Comparison of ENCODE assay signal across 14 cellular contexts in genomic region chr2:239578381-239578780, GRCh38.
DNase-seq lines count a peak whose midpoint lies in the region; ATAC-seq and TF ChIP-seq lines count a peak whose summit lies in the region.
"Had no signal": no experiment of that assay in that cellular context is flagged by ENCODE, and none has a peak within 500 bp of the region (broad histone marks: within the 10 kb centered on the region; RNA-seq: fewer than 3 reads in every experiment).

No MANE protein-coding gene starts in this region.

- H3K36me3 ChIP-seq in neuronal stem cell (replicated peaks in 1 of 2; ENCODE audit: control insufficient read depth in 2 of 2, insufficient read depth in 2 of 2, low read length in 2 of 2) (no peaks in the 10 kb centered on the region), aorta (ENCODE audit: control insufficient read depth in 1 of 2, insufficient read depth in 2 of 2, low read length in 1 of 2) (no peaks in the 10 kb centered on the region)
- H3K36me3 ChIP-seq: BLaER1 treated with 17β-estradiol and CSF1 and Interleukin-3, amounts not matched to agents 10 nM and 100 nM; HAP-1 had no signal

- H3K4me3 ChIP-seq in neuronal stem cell (ENCODE audit: low read length in 2 of 2) = no peak overlapping the region
- H3K4me3 ChIP-seq in aorta (ENCODE audit: low read length in 2 of 2) = no peak overlapping the region
- H3K4me3 ChIP-seq: BLaER1 treated with 17β-estradiol and CSF1 and Interleukin-3, amounts not matched to agents 10 nM and 100 nM; HAP-1 had no signal

- H3K27ac Mint-ChIP-seq in glutamatergic neuron (ENCODE audit: unreplicated experiment) (no peak overlapping the region), Calu3 (ENCODE audit: unreplicated experiment) (no peak overlapping the region)
- H3K27ac Mint-ChIP-seq: CD4-positive, alpha-beta T cell had no signal

- H2AFZ ChIP-seq in neuronal stem cell (ENCODE audit: low read length) = no peak overlapping the region

- peaks cover 0 to 9% (median 0%) of the 10 kb centered on the region in 3 experiments for H3K27me3 ChIP-seq in neuronal stem cell (ENCODE audit: control insufficient read depth in 3 of 3, insufficient read depth in 3 of 3, low read depth in 1 of 3, low read length in 3 of 3)
- no peaks in the 10 kb centered on the region for H3K27me3 ChIP-seq in aorta (ENCODE audit: control insufficient read depth in 1 of 2, insufficient read depth in 2 of 2, low read length in 1 of 2)
- H3K27me3 ChIP-seq: BLaER1 treated with 17β-estradiol and CSF1 and Interleukin-3, amounts not matched to agents 10 nM and 100 nM had no signal

- no peak overlapping the region for H3K9ac ChIP-seq in neuronal stem cell (ENCODE audit: low read depth, low read length, poor library complexity)
- H3K9ac ChIP-seq: BLaER1 treated with 17β-estradiol and CSF1 and Interleukin-3, amounts not matched to agents 10 nM and 100 nM had no signal

- peaks cover 2% of the 10 kb centered on the region in 2 donors for H3K4me1 ChIP-seq in neuronal stem cell (ENCODE audit: control insufficient read depth in 2 of 2, insufficient read depth in 1 of 2, low read depth in 1 of 2, low read length in 2 of 2)
- H3K4me1 ChIP-seq in aorta (ENCODE audit: control insufficient read depth in 1 of 2, insufficient read depth in 2 of 2, low read length in 2 of 2) = no peaks in the 10 kb centered on the region
- H3K4me1 ChIP-seq: HAP-1 had no signal

- H3K23ac ChIP-seq in neuronal stem cell (ENCODE audit: low read depth, low read length, poor library complexity) = no peak overlapping the region

- H3K18ac ChIP-seq in neuronal stem cell (ENCODE audit: low read length) = peak overlapping the region; percentile 20

- peaks cover 2% of the 10 kb centered on the region for H3K27me3 Mint-ChIP-seq in glutamatergic neuron (ENCODE audit: unreplicated experiment)
- H3K27me3 Mint-ChIP-seq in Calu3 (ENCODE audit: unreplicated experiment) = peaks cover 63% of the 10 kb centered on the region
- H3K27me3 Mint-ChIP-seq: CD4-positive, alpha-beta T cell had no signal

- H3K9me3 ChIP-seq in neuronal stem cell (replicated peaks in 1 of 2; ENCODE audit: control insufficient read depth in 2 of 2, insufficient read depth in 1 of 2, low read depth in 1 of 2, low read length in 2 of 2) (no peaks in the 10 kb centered on the region), aorta (ENCODE audit: control insufficient read depth, low read length) (peaks cover 4% of the 10 kb centered on the region)
- H3K9me3 ChIP-seq: BLaER1 treated with 17β-estradiol and CSF1 and Interleukin-3, amounts not matched to agents 10 nM and 100 nM; HAP-1 had no signal

- no peak overlapping the region for H4K8ac ChIP-seq in neuronal stem cell (ENCODE audit: low read depth, low read length)

- H2AK5ac ChIP-seq in neuronal stem cell (ENCODE audit: low read depth, low read length) = no peak overlapping the region

- H2BK120ac ChIP-seq in neuronal stem cell (ENCODE audit: low read depth, low read length) = no peak overlapping the region

- H3K9me3 Mint-ChIP-seq in glutamatergic neuron (ENCODE audit: unreplicated experiment) = peaks cover 6% of the 10 kb centered on the region
- no peaks in the 10 kb centered on the region for H3K9me3 Mint-ChIP-seq in Calu3 (ENCODE audit: low read depth, unreplicated experiment)
- H3K9me3 Mint-ChIP-seq: CD4-positive, alpha-beta T cell had no signal

- H3K79me1 ChIP-seq in neuronal stem cell (ENCODE audit: low read depth, low read length) = no peaks in the 10 kb centered on the region

- TF ChIP-seq CTCF in glutamatergic neuron (IDR thresholded peaks at IDR 0.05; ENCODE audit: partially characterized antibody, unreplicated experiment) (no peak), Calu3 (IDR thresholded peaks at IDR 0.05; ENCODE audit: unreplicated experiment) (no peak)

- H2BK15ac ChIP-seq in neuronal stem cell (ENCODE audit: low read length) = no peak overlapping the region

- no peak overlapping the region for H3K27ac ChIP-seq in neuronal stem cell (replicated peaks; ENCODE audit: low read length)
- no peak overlapping the region for H3K27ac ChIP-seq in aorta (ENCODE audit: low read depth in 1 of 2, low read length in 2 of 2)
- H3K27ac ChIP-seq: BLaER1 treated with 17β-estradiol and CSF1 and Interleukin-3, amounts not matched to agents 10 nM and 100 nM had no signal

- DNase-seq in Right ventricle myocardium inferior (ENCODE audit: missing footprints) (peak; percentile 11), left cardiac atrium (no peak), glutamatergic neuron (peak; percentile 6), neuronal stem cell (ENCODE audit: low spot score) (no peak), aorta (peak; percentile 21 to 31), Calu3 (no peak), ACHN (no peak)
- DNase-seq: 8988T; CD4-positive, alpha-beta T cell; DMS153; DMS79 treated with DMSO at 0.1 percent for 48 hours; GDM1 had no signal

- WGBS in neuronal stem cell (ENCODE audit: extremely low coverage in 2 of 2, insufficient read length in 2 of 2, insufficient replicate concordance in 1 of 2), 2 donors = no CpG with 5 or more reads among the region's 12 CpGs
- 80 to 85% methylated on average over 12 of the region's 12 CpGs for WGBS in aorta, 2 donors

- no peak overlapping the region for H2BK12ac ChIP-seq in neuronal stem cell (ENCODE audit: low read length)

- H3K4me1 Mint-ChIP-seq in glutamatergic neuron (ENCODE audit: low read depth, unreplicated experiment) = peaks cover 2% of the 10 kb centered on the region
- H3K4me1 Mint-ChIP-seq in Calu3 (ENCODE audit: low read depth, unreplicated experiment) = no peaks in the 10 kb centered on the region

- BruUV-seq in Calu3 (replicated peaks; lab: Mats Ljungman, UMichigan) = no TSS peak

- in situ Hi-C loops in ACHN (cut with HindIII; ENCODE audit: low pct_ligation_motif_present, low pct_unique_long_range_greater_than_20kb, low sequenced_read_pairs) = no loop called here

- ATAC-seq in Right ventricle myocardium inferior (no peak), left cardiac atrium (no peak), aorta (ENCODE audit: low FRiP score) (no peak)

- intact Hi-C loops in Right ventricle myocardium inferior (cut with DNase I) (no loop called here), left cardiac atrium (cut with DNase I) (no loop called here), aorta (cut with DNase I) (no loop called here), Calu3 (cut with micrococcal nuclease; ENCODE audit: unreplicated experiment) (no loop called here)

- H3K36me3 Mint-ChIP-seq in glutamatergic neuron (ENCODE audit: unreplicated experiment) (peaks cover 4% of the 10 kb centered on the region), Calu3 (ENCODE audit: insufficient read depth, unreplicated experiment) (no peaks in the 10 kb centered on the region)

- no peak overlapping the region for H3K4me3 Mint-ChIP-seq in glutamatergic neuron (ENCODE audit: unreplicated experiment)
- no peak overlapping the region for H3K4me3 Mint-ChIP-seq in Calu3 (ENCODE audit: low read depth, unreplicated experiment)
- H3K4me3 Mint-ChIP-seq: CD4-positive, alpha-beta T cell had no signal

- no peak overlapping the region for H3K14ac ChIP-seq in neuronal stem cell (ENCODE audit: low read length)

- H4K91ac ChIP-seq in neuronal stem cell (ENCODE audit: low read depth, low read length, poor library complexity) = no peak overlapping the region

- H3K4ac ChIP-seq in neuronal stem cell (ENCODE audit: low read length) = no peak overlapping the region

- no peak overlapping the region for H3K4me2 ChIP-seq in neuronal stem cell (ENCODE audit: insufficient read depth, low read length, poor library complexity, severe bottlenecking)

- CTCF ChIA-PET in Calu3 (lab: Charles Lee) = no interaction called here

- no peak overlapping the region for H2BK5ac ChIP-seq in neuronal stem cell (ENCODE audit: low read length)

Comparison
In these comparisons a context has a peak if more than half of its experiments do, and no peak if none do; other contexts are left out.
1. DNase-seq: peak in Right ventricle myocardium inferior (single experiment), glutamatergic neuron (single experiment) and aorta (2 of 2); none in left cardiac atrium (single experiment), neuronal stem cell (single experiment), Calu3 (single experiment) and ACHN (single experiment).